In the genomic region with DNA sequence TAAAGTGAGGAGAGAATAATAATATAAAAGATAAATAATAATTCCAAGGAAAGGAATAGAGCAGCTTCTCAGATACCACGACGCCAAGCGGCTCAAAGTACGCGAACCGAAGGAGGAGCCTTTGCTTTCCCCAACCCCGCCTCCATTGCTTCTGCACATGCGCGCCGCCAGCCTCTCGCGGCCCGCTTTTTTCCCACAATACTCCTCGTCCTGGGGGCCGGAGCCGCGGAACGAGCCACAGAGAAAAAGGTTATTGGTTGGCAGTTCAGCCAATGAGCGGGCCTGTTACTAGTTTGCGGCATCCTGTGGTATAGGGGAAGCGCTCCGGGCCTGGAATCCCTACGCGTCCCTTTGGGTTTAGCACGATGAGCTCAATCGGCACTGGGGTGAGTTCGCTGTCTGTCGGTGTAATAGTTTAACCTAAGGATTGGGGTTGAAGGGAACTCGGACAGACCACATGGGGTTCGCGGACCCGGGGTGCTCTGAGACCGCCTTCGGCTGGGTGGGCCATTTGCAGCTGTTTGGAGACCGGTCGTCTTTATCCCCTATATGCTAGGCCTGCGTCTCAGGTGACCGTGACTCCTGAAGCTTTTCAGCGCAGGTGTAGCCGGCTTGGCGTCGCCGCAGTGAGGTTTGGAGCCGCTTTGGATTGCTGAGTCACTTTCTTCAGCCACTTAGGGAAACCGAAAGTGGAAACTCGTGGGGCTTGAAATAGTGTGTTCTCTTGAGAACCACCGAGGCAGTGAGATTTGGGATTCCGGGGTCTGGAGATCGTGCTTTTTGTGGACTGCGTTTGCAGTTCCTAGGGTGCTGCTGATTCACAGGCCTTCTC, we compare ENCODE assay signal across 8 cellular contexts. TPM values are rescaled to one million over a fixed set of nuclear protein-coding genes. Genes with fewer than 3 reads are reported as not detected.
DNase-seq lines count a peak whose midpoint lies in the region; ATAC-seq and FAIRE-seq lines count a peak whose summit lies in the region.

Gene PSMA3, plus strand, starts transcription at position 288 of the 832 bp plus-strand sequence. Its CDS starts 78 bp downstream, at position 366.

- H3K4me1 ChIP-seq in muscle layer of colon (ENCODE audit: insufficient read depth, low read length), result peaks cover 30% of the 10 kb centered on the region

- peaks cover 27% of the 10 kb centered on the region for H3K36me3 ChIP-seq in KOPT-K1 (ENCODE audit: insufficient read depth, low read length)
- no peaks in the 10 kb centered on the region for H3K36me3 ChIP-seq in muscle layer of colon (ENCODE audit: insufficient read depth, low read length)

- peak within 1 kb of the TSS; percentile 99 for H3K27ac Mint-ChIP-seq in activated T-cell treated with anti-CD3 and anti-CD28 coated beads, Interleukin-2, amount 50 U/mL, for 72 hours

- peaks cover 45% of the 10 kb centered on the region for H3K4me1 Mint-ChIP-seq in activated T-cell treated with anti-CD3 and anti-CD28 coated beads, Interleukin-2, amount 50 U/mL, for 72 hours (ENCODE audit: low read depth)

- H3K9me3 ChIP-seq in KOPT-K1 (ENCODE audit: insufficient read depth, low read length, poor library complexity, severe bottlenecking), result no peaks in the 10 kb centered on the region
- no peaks in the 10 kb centered on the region for H3K9me3 ChIP-seq in muscle layer of colon (ENCODE audit: low read length)

- no peaks in the 10 kb centered on the region for H3K27me3 ChIP-seq in muscle layer of colon (ENCODE audit: control insufficient read depth in 1 of 2, insufficient read depth in 2 of 2, low read length in 2 of 2)

- DNase-seq in DMS79 (lab: John Stamatoyannopoulos, UW) (peak; percentile 99), RCC 7860 (ENCODE audit: low spot score) (peak; percentile 91)
- peak; percentile 97 to 98 for DNase-seq in activated T-cell treated with anti-CD3 and anti-CD28 coated beads, Interleukin-2, amount 50 U/mL, for 72 hours
- peak; percentile 94 for DNase-seq in stimulated activated CD8-positive, alpha-beta memory T cell treated with anti-CD3 and anti-CD28 coated beads, Interleukin-7, amount 100 ng/mL, for 24 hours (ENCODE audit: low read depth)

- no peaks in the 10 kb centered on the region for H3K9me3 Mint-ChIP-seq in activated T-cell treated with anti-CD3 and anti-CD28 coated beads, Interleukin-2, amount 50 U/mL, for 72 hours

- peak within 1 kb of the TSS; percentile 70 for H3K9ac ChIP-seq in muscle layer of colon (ENCODE audit: low read length)

- H3K4me3 Mint-ChIP-seq in activated T-cell treated with anti-CD3 and anti-CD28 coated beads, Interleukin-2, amount 50 U/mL, for 72 hours, result peak within 1 kb of the TSS; percentile 87 to 96

- H3K36me3 Mint-ChIP-seq in activated T-cell treated with anti-CD3 and anti-CD28 coated beads, Interleukin-2, amount 50 U/mL, for 72 hours (ENCODE audit: insufficient read depth in 2 of 2), result peaks cover 8 to 9% of the 10 kb centered on the region in 2 donors

- H3K4me3 ChIP-seq in muscle layer of colon (ENCODE audit: low read depth in 1 of 2, low read length in 2 of 2), result peak within 1 kb of the TSS; percentile 89 to 93

- peak within 1 kb of the TSS; percentile 92 for H3K27ac ChIP-seq in KOPT-K1 (ENCODE audit: low read depth, low read length, poor library complexity, severe bottlenecking)
- peak within 1 kb of the TSS; percentile 87 for H3K27ac ChIP-seq in muscle layer of colon (ENCODE audit: low read depth, low read length)

- peak; percentile 93 for ATAC-seq in GM21786 (IDR thresholded peaks at IDR 0.05; ENCODE audit: unreplicated experiment)
- ATAC-seq in activated T-cell treated with anti-CD3 and anti-CD28 coated beads, Interleukin-2, amount 50 U/mL, for 72 hours (replicated peaks in 1 of 2), result peak; percentile 93 to 94
- ATAC-seq in esophagus mucosa, result peak; percentile 98

- H3K27me3 Mint-ChIP-seq in activated T-cell treated with anti-CD3 and anti-CD28 coated beads, Interleukin-2, amount 50 U/mL, for 72 hours (ENCODE audit: low read depth), result no peaks in the 10 kb centered on the region

- FAIRE-seq in RCC 7860 (lab: Jason Lieb, UNC), result peak; percentile 84

RNA-seq across cellular contexts. Expression of gene PSMA3, which starts in this region (rescaled TPM):
- 100 to 1,000 TPM; 177 to 194 TPM for total RNA-seq in activated T-cell treated with anti-CD3 and anti-CD28 coated beads, Interleukin-2, amount 50 U/mL, for 72 hours
- total RNA-seq in esophagus mucosa, result 142 TPM

Comparison
In these comparisons a context has a peak if more than half of its experiments do, and no peak if none do; other contexts are left out.
1. Peak in every context shown above with its lines: DNase-seq, ATAC-seq, H3K4me3 ChIP-seq and H3K27ac ChIP-seq.